In the genomic region with DNA sequence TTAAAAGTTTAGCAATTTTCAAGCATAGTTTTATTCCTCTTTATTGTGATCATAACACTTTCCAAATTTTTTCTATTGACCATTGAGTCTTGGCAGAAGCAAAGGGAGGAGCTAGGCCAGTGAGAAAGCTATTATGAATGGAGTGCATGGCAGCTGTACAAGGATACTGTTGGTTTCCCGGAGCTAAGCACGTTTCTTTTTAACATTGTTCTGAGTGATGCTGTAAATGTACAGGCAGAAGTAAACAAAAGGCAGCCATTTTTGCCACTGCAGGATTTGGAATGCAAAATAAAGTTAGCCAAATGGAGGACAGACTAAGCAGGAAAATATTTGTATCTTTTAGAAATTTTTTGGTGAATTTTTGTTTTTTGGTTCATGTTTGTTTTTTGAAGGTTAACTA, we compare ENCODE assay signal across 9 cellular contexts. TPM values are rescaled to one million over a fixed set of nuclear protein-coding genes. Genes with fewer than 3 reads are reported as not detected.
DNase-seq lines count a peak whose midpoint lies in the region; ATAC-seq, FAIRE-seq and TF ChIP-seq lines count a peak whose summit lies in the region.
"Had no signal": no experiment of that assay in that cellular context is flagged by ENCODE, and none has a peak within 500 bp of the region (broad histone marks: within the 10 kb centered on the region; RNA-seq: fewer than 3 reads in every experiment).

No MANE protein-coding gene starts in this region.

- H3K4me2 ChIP-seq in GM23248 (ENCODE audit: unreplicated experiment) = peak overlapping the region; percentile 38
- H3K4me2 ChIP-seq in endothelial cell of umbilical vein (ENCODE audit: insufficient read depth, low read length) = no peak overlapping the region
- H3K4me2 ChIP-seq in osteoblast (ENCODE audit: insufficient read depth, low read length) = no peak overlapping the region

- H3K36me3 ChIP-seq in GM23248 (ENCODE audit: low read depth) = no peaks in the 10 kb centered on the region
- no peaks in the 10 kb centered on the region for H3K36me3 ChIP-seq in endothelial cell of umbilical vein (ENCODE audit: control insufficient read depth in 2 of 2, extremely low read depth in 1 of 2, insufficient read depth in 2 of 2, low read length in 2 of 2)
- H3K36me3 ChIP-seq in osteoblast (ENCODE audit: insufficient read depth, low read length) = no peaks in the 10 kb centered on the region

- ATAC-seq in GM19324 (IDR thresholded peaks at IDR 0.05; ENCODE audit: low FRiP score, unreplicated experiment) (no peak), HG03095 (IDR thresholded peaks at IDR 0.05; ENCODE audit: unreplicated experiment) (no peak), GM18519 (IDR thresholded peaks at IDR 0.05; ENCODE audit: low FRiP score, unreplicated experiment) (no peak)

- peaks cover 27% of the 10 kb centered on the region for H3F3A ChIP-seq in GM23248 (ENCODE audit: insufficient read depth)

- FAIRE-seq in endothelial cell of umbilical vein (lab: Jason Lieb, UNC) = peak; percentile 21
- no peak for FAIRE-seq in D721Med (lab: Jason Lieb, UNC)

- WGBS in GM23248 (ENCODE audit: low coverage in 1 of 2, low lambda C conversion rate in 2 of 2, missing lambda C conversion rate in 2 of 2), 2 experiments = 4 to 5% methylated on average over 2 of the region's 2 CpGs

- no peak for TF ChIP-seq POLR2A in endothelial cell of umbilical vein (IDR thresholded peaks at IDR 0.05; ENCODE audit: low read depth, low read length)

- H3K4me3 ChIP-seq in GM23248 (no peak overlapping the region), endothelial cell of umbilical vein (replicated peaks in 1 of 3; ENCODE audit: insufficient read depth in 1 of 3, low read depth in 1 of 3, low read length in 3 of 3) (no peak overlapping the region), osteoblast (ENCODE audit: insufficient read depth, low read length) (no peak overlapping the region)

- H2AFZ ChIP-seq in GM23248 (peak overlapping the region; percentile 42; the same call in 1 of the 2 replicates), endothelial cell of umbilical vein (ENCODE audit: low read depth, low read length) (no peak overlapping the region), osteoblast (ENCODE audit: low read length) (peak overlapping the region; percentile 37)

- in situ Hi-C loops in GM23248 (cut with MboI) = no loop called here

- no peaks in the 10 kb centered on the region for H3K9me2 ChIP-seq in GM23248 (ENCODE audit: insufficient read depth)

- H3K9ac ChIP-seq in GM23248 (peak overlapping the region; percentile 2; the same call in 1 of the 2 replicates), endothelial cell of umbilical vein (replicated peaks; ENCODE audit: extremely low read depth, insufficient read depth, low read length) (no peak overlapping the region)

- H3K27ac ChIP-seq in GM23248 (peak overlapping the region; percentile 27), endothelial cell of umbilical vein (ENCODE audit: insufficient read depth, low read depth, low read length) (no peak overlapping the region), osteoblast (ENCODE audit: low read depth, low read length) (no peak overlapping the region)

- POLR2A ChIA-PET in endothelial cell of umbilical vein (lab: Charles Lee) = no interaction called here

- dilution Hi-C loops in endothelial cell of umbilical vein (cut with MboI; ENCODE audit: extremely low pct_ligation_motif_present, low sequenced_read_pairs) = no loop called here

- TF ChIP-seq CTCF in endothelial cell of umbilical vein (IDR thresholded peaks at IDR 0.05; ENCODE audit: extremely low read depth in 1 of 2, insufficient read depth in 1 of 2, low read depth in 1 of 2, low read length in 2 of 2) = no peak
- TF ChIP-seq CTCF in osteoblast (IDR thresholded peaks at IDR 0.05; ENCODE audit: extremely low read depth, low read depth, low read length) = no peak
- no peak for TF ChIP-seq CTCF in D721Med (IDR thresholded peaks at IDR 0.05; ENCODE audit: insufficient read depth, missing control alignments)

- H3K27me3 ChIP-seq in GM23248 (replicated peaks; ENCODE audit: insufficient read depth) = no peaks in the 10 kb centered on the region
- no peaks in the 10 kb centered on the region for H3K27me3 ChIP-seq in endothelial cell of umbilical vein (ENCODE audit: control insufficient read depth in 2 of 2, insufficient read depth in 2 of 2, low read length in 2 of 2)
- no peaks in the 10 kb centered on the region for H3K27me3 ChIP-seq in osteoblast (ENCODE audit: insufficient read depth, low read length)

- DNase-seq in GM23248 (peak; percentile 72), NCI-H510A (lab: John Stamatoyannopoulos, UW) (peak; percentile 47), endothelial cell of umbilical vein (ENCODE audit: low read depth, low spot score) (peak; percentile 64), osteoblast (ENCODE audit: insufficient read length, low spot score, missing footprints) (peak; percentile 25), D721Med (ENCODE audit: insufficient read length, low spot score) (no peak)
- DNase-seq: NCI-H1048 had no signal

- intact Hi-C loops in endothelial cell of umbilical vein (cut with micrococcal nuclease) = no loop called here

- H3K9me3 ChIP-seq in GM23248 (ENCODE audit: low read depth) (no peaks in the 10 kb centered on the region), endothelial cell of umbilical vein (replicated peaks; ENCODE audit: control insufficient read depth, insufficient read depth, low read length) (no peaks in the 10 kb centered on the region), osteoblast (ENCODE audit: low read depth, low read length) (no peaks in the 10 kb centered on the region)

- no TSS peak for BruUV-seq in endothelial cell of umbilical vein (replicated peaks; lab: Mats Ljungman, UMichigan)

- H3K9me1 ChIP-seq in endothelial cell of umbilical vein (replicated peaks; ENCODE audit: control insufficient read depth, extremely low read depth, insufficient read depth, low read length) = no peaks in the 10 kb centered on the region

- H3K4me1 ChIP-seq in GM23248 (ENCODE audit: insufficient read depth) = peaks cover 35% of the 10 kb centered on the region
- peaks cover 6% of the 10 kb centered on the region for H3K4me1 ChIP-seq in endothelial cell of umbilical vein (ENCODE audit: control insufficient read depth, extremely low read depth, insufficient read depth, low read length)
- H3K4me1 ChIP-seq in osteoblast (ENCODE audit: insufficient read depth, low read length) = peaks cover 23% of the 10 kb centered on the region

- H3K79me2 ChIP-seq in GM23248 (ENCODE audit: insufficient read depth) (peaks cover 90% of the 10 kb centered on the region), endothelial cell of umbilical vein (ENCODE audit: control insufficient read depth, insufficient read depth, low read length) (peaks cover 68% of the 10 kb centered on the region), osteoblast (ENCODE audit: insufficient read depth, low read length) (peaks cover 76% of the 10 kb centered on the region)

- CTCF ChIA-PET in endothelial cell of umbilical vein (lab: Charles Lee) = interaction anchor here (1.0 to 1.6 kb wide), 7 partner anchors 9 to 100 kb away, joined by 3 to 7 read pairs (median 4); a partner anchor contains a TSS

- H4K20me1 ChIP-seq in GM23248 (ENCODE audit: insufficient read depth) (no peaks in the 10 kb centered on the region), endothelial cell of umbilical vein (replicated peaks; ENCODE audit: control insufficient read depth, extremely low read depth, insufficient read depth, low read length) (no peaks in the 10 kb centered on the region), osteoblast (ENCODE audit: insufficient read depth, low read length) (peaks cover 35% of the 10 kb centered on the region)

TF ChIP-seq in endothelial cell of umbilical vein, 7 proteins besides CTCF, POLR2A, EP300 and RAD21 (continues in another document):
- TF ChIP-seq MYC (IDR thresholded peaks at IDR 0.05; ENCODE audit: low read depth, low read length) (no peak), POLR2AphosphoS5 (IDR thresholded peaks at IDR 0.05; ENCODE audit: insufficient read depth, low read depth, low read length) (no peak)

RNA-seq across cellular contexts. Expression of a gene that starts 16.2 kb away (rescaled TPM):
- total RNA-seq in GM23248 (2014; rRNA removed; shearing (Covaris generic)) = 7.8 and 8.6 TPM in 2 replicates
- polyA plus RNA-seq in GM23248 (2016; fragmentation: Nextera tagmentation; extraction: Ambion mirVana) = 5.0 and 5.8 TPM in 2 replicates
- total RNA-seq in endothelial cell of umbilical vein = 40.1 and 41.5 TPM in 2 replicates
- 12.5 and 15.5 TPM in 2 replicates for polyA plus RNA-seq in endothelial cell of umbilical vein
- polyA plus RNA-seq in endothelial cell of umbilical vein (2011; cell fraction: cytosol; rRNA removed) = 15.3 and 16.3 TPM in 2 replicates
- 26.4 and 30.7 TPM in 2 replicates for polyA plus RNA-seq in endothelial cell of umbilical vein (2011; cell fraction: nucleus; rRNA removed)
- 16.8 and 19.8 TPM in 2 replicates for polyA plus RNA-seq in endothelial cell of umbilical vein (2012)
- polyA minus RNA-seq in endothelial cell of umbilical vein = 31.4 and 34.9 TPM in 2 replicates
- polyA minus RNA-seq in endothelial cell of umbilical vein (2011; cell fraction: cytosol; rRNA and poly(A)+ RNA removed) = 7.5 TPM
- polyA minus RNA-seq in endothelial cell of umbilical vein (2011; cell fraction: nucleus; rRNA and poly(A)+ RNA removed) = 19.9 and 29.0 TPM in 2 replicates
- total RNA-seq in osteoblast = 9.0 and 9.7 TPM in 2 replicates

RNA-seq across cellular contexts. Expression of a gene that starts 37.0 kb away (rescaled TPM):
- not detected in 2 replicates for total RNA-seq in GM23248 (2014; rRNA removed; shearing (Covaris generic))
- not detected in 2 replicates for polyA plus RNA-seq in GM23248 (2016; fragmentation: Nextera tagmentation; extraction: Ambion mirVana)
- not detected in 2 replicates for total RNA-seq in endothelial cell of umbilical vein
- polyA plus RNA-seq in endothelial cell of umbilical vein = not detected in 2 replicates
- polyA plus RNA-seq in endothelial cell of umbilical vein (2011; cell fraction: cytosol; rRNA removed) = not detected in 2 replicates
- not detected in 2 replicates for polyA plus RNA-seq in endothelial cell of umbilical vein (2011; cell fraction: nucleus; rRNA removed)
- not detected in 2 replicates for polyA plus RNA-seq in endothelial cell of umbilical vein (2012)
- polyA minus RNA-seq in endothelial cell of umbilical vein = 0.57 TPM in 1 of 2 replicates, not detected in the other
- not detected for polyA minus RNA-seq in endothelial cell of umbilical vein (2011; cell fraction: cytosol; rRNA and poly(A)+ RNA removed)
- not detected in 2 replicates for polyA minus RNA-seq in endothelial cell of umbilical vein (2011; cell fraction: nucleus; rRNA and poly(A)+ RNA removed)
- total RNA-seq in osteoblast = not detected in 2 replicates

RNA-seq across cellular contexts. Expression of a gene that starts 53.8 kb away (rescaled TPM):
- 19.7 and 28.0 TPM in 2 replicates for total RNA-seq in GM23248 (2014; rRNA removed; shearing (Covaris generic))
- 13.4 and 13.8 TPM in 2 replicates for polyA plus RNA-seq in GM23248 (2016; fragmentation: Nextera tagmentation; extraction: Ambion mirVana)
- 14.6 and 15.1 TPM in 2 replicates for total RNA-seq in endothelial cell of umbilical vein
- polyA plus RNA-seq in endothelial cell of umbilical vein = 15.5 and 18.3 TPM in 2 replicates
- polyA plus RNA-seq in endothelial cell of umbilical vein (2011; cell fraction: cytosol; rRNA removed) = 7.9 and 9.0 TPM in 2 replicates
- 12.7 and 15.1 TPM in 2 replicates for polyA plus RNA-seq in endothelial cell of umbilical vein (2011; cell fraction: nucleus; rRNA removed)
- 8.3 and 11.6 TPM in 2 replicates for polyA plus RNA-seq in endothelial cell of umbilical vein (2012)
- polyA minus RNA-seq in endothelial cell of umbilical vein = 15.4 and 18.9 TPM in 2 replicates
- polyA minus RNA-seq in endothelial cell of umbilical vein (2011; cell fraction: cytosol; rRNA and poly(A)+ RNA removed) = 6.1 TPM
- polyA minus RNA-seq in endothelial cell of umbilical vein (2011; cell fraction: nucleus; rRNA and poly(A)+ RNA removed) = 9.3 and 12.4 TPM in 2 replicates
- total RNA-seq in osteoblast = 24.2 and 29.7 TPM in 2 replicates
